18 cellular contexts compared by ENCODE assay signal in the genomic region with DNA sequence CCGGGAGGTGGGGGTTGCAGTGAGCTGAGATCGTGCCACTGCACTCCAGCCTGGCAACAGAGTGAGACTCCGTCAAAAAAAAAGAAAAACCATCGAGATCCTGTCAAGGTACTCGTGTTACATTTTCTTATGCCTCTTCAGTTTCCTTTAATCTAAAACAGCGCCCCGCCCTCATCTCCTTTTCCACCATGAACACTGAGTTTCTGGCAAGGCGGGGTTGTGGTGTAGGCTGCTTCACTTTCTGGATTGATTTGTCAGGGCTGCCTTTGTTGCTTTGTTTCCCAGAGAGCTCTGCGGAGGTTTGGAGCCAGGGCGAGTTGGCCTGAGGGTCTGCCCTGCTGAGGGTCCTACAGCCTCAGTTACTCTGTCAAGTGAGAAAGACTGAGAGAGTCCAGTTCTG. TPM values are rescaled to one million over a fixed set of nuclear protein-coding genes. Genes with fewer than 3 reads are reported as not detected.
A peak's percentile ranks its signal among the peaks of the same experiment; 100 is the strongest.
DNase-seq lines count a peak whose midpoint lies in the region; ATAC-seq, FAIRE-seq and TF ChIP-seq lines count a peak whose summit lies in the region.
"Had no signal": no experiment of that assay in that cellular context is flagged by ENCODE, and none has a peak within 500 bp of the region (broad histone marks: within the 10 kb centered on the region; RNA-seq: fewer than 3 reads in every experiment).

No MANE protein-coding gene starts in this region.

- H3K4me3 ChIP-seq in kidney (ENCODE audit: low read length in 2 of 2): no peak overlapping the region
- H3K4me3 ChIP-seq in upper lobe of left lung: no peak overlapping the region
- H3K4me3 ChIP-seq: colonic mucosa, gastroesophageal sphincter, testis had no signal

- TF ChIP-seq EP300 in upper lobe of left lung (IDR thresholded peaks at IDR 0.05): no peak

- H3K27ac Mint-ChIP-seq in T-helper 17 cell (peak overlapping the region; percentile 60), glutamatergic neuron (ENCODE audit: unreplicated experiment) (no peak overlapping the region)
- H3K27ac Mint-ChIP-seq: activated CD8-positive, alpha-beta T cell treated with anti-CD3 and anti-CD28 coated beads for 36 hours; nephron had no signal

- no peak for TF ChIP-seq CTCF in kidney (IDR thresholded peaks at IDR 0.05; ENCODE audit: borderline replicate concordance, extremely low read depth, insufficient read depth)
- TF ChIP-seq CTCF in upper lobe of left lung (IDR thresholded peaks at IDR 0.05): no peak
- no peak for TF ChIP-seq CTCF in glutamatergic neuron (IDR thresholded peaks at IDR 0.05; ENCODE audit: partially characterized antibody, unreplicated experiment)

- H3K4me1 Mint-ChIP-seq in T-helper 17 cell (peaks cover 47% of the 10 kb centered on the region), glutamatergic neuron (ENCODE audit: low read depth, unreplicated experiment) (peaks cover 11% of the 10 kb centered on the region)

- no peak overlapping the region for H3K4me3 Mint-ChIP-seq in T-helper 17 cell
- H3K4me3 Mint-ChIP-seq in glutamatergic neuron (ENCODE audit: unreplicated experiment): no peak overlapping the region
- H3K4me3 Mint-ChIP-seq: activated CD8-positive, alpha-beta T cell treated with anti-CD3 and anti-CD28 coated beads for 36 hours; nephron had no signal

- peak; percentile 21 for DNase-seq in stimulated activated CD4-positive, alpha-beta T cell treated with anti-CD3 and anti-CD28 coated beads, Interleukin-2, amount 100 ng/mL, for 4 hours (ENCODE audit: low read depth)
- no peak for DNase-seq in stimulated activated CD4-positive, alpha-beta T cell treated with anti-CD3 and anti-CD28 coated beads, Interleukin-2, amount 100 ng/mL, for 48 hours
- no peak for DNase-seq in T-helper 17 cell
- DNase-seq in kidney: peak; percentile 21
- DNase-seq in upper lobe of left lung: peak in 1 of 2 donors; percentile 67
- no peak for DNase-seq in glutamatergic neuron
- DNase-seq in SKM-1 treated with dmso at 0.1 percent for 144 hours (lab: John Stamatoyannopoulos, UW; ENCODE audit: unreplicated experiment): no peak
- DNase-seq: activated CD8-positive, alpha-beta T cell treated with anti-CD3 and anti-CD28 coated beads for 36 hours; activated gamma-delta T cell; colonic mucosa; GOT3; Karpas-422; SHP77; stimulated activated CD4-positive, alpha-beta T cell treated with anti-CD3 and anti-CD28 coated beads, Interleukin-1b, Interleukin-23, amount 100 ng/mL, for 48 hours; testis had no signal

- H3K27ac ChIP-seq in kidney (ENCODE audit: low read depth in 2 of 2, low read length in 2 of 2): no peak overlapping the region
- peak overlapping the region; percentile 24 to 59 (median 48) for H3K27ac ChIP-seq in upper lobe of left lung
- H3K27ac ChIP-seq: colonic mucosa, gastroesophageal sphincter, testis had no signal

- H3K36me3 Mint-ChIP-seq in T-helper 17 cell (ENCODE audit: low read depth): no peaks in the 10 kb centered on the region
- H3K36me3 Mint-ChIP-seq in glutamatergic neuron (ENCODE audit: unreplicated experiment): no peaks in the 10 kb centered on the region

- H3K27me3 ChIP-seq in upper lobe of left lung: no peaks in the 10 kb centered on the region
- H3K27me3 ChIP-seq: colonic mucosa, testis had no signal

- no peak for FAIRE-seq in kidney (lab: Jason Lieb, UNC)

- no peaks in the 10 kb centered on the region for H3K36me3 ChIP-seq in kidney (ENCODE audit: control insufficient read depth in 1 of 2, insufficient read depth in 2 of 2, low read length in 2 of 2)
- peaks cover 0 to 15% (median 0%) of the 10 kb centered on the region in 4 donors for H3K36me3 ChIP-seq in upper lobe of left lung
- H3K36me3 ChIP-seq: colonic mucosa, gastroesophageal sphincter had no signal

- WGBS in upper lobe of left lung, 2 donors: 69 to 83% methylated on average over 10 of the region's 10 CpGs

- intact Hi-C loops in kidney (cut with DNase I): no loop called here

- peaks cover 4% of the 10 kb centered on the region for H3K9me3 Mint-ChIP-seq in glutamatergic neuron (ENCODE audit: unreplicated experiment)
- H3K9me3 Mint-ChIP-seq: activated CD8-positive, alpha-beta T cell treated with anti-CD3 and anti-CD28 coated beads for 36 hours; nephron had no signal

- ATAC-seq in T-helper 17 cell: no peak
- ATAC-seq in upper lobe of left lung (ENCODE audit: low FRiP score in 2 of 2): no peak
- ATAC-seq in SK-N-SH treated with all-trans-retinoic acid at 6 μM for 48 hours: no peak
- ATAC-seq: activated CD8-positive, alpha-beta T cell treated with anti-CD3 and anti-CD28 coated beads for 36 hours; gastroesophageal sphincter had no signal

- H3K4me1 ChIP-seq in kidney (ENCODE audit: control insufficient read depth in 1 of 2, insufficient read depth in 1 of 2, low read depth in 1 of 2, low read length in 2 of 2) (peaks cover 5 to 16% of the 10 kb centered on the region in 2 donors), upper lobe of left lung (peaks cover 39 to 75% (median 59%) of the 10 kb centered on the region in 4 donors)

- no peaks in the 10 kb centered on the region for H3K27me3 Mint-ChIP-seq in T-helper 17 cell
- peaks cover 11% of the 10 kb centered on the region for H3K27me3 Mint-ChIP-seq in glutamatergic neuron (ENCODE audit: unreplicated experiment)
- H3K27me3 Mint-ChIP-seq: activated CD8-positive, alpha-beta T cell treated with anti-CD3 and anti-CD28 coated beads for 36 hours had no signal

- TF ChIP-seq POLR2A in upper lobe of left lung (IDR thresholded peaks at IDR 0.05): no peak

- H3K9me3 ChIP-seq in T-helper 17 cell (ENCODE audit: control insufficient read depth, low read length, poor library complexity, severe bottlenecking): no peaks in the 10 kb centered on the region
- no peaks in the 10 kb centered on the region for H3K9me3 ChIP-seq in kidney (ENCODE audit: control insufficient read depth in 1 of 2, low read length in 2 of 2)
- H3K9me3 ChIP-seq in upper lobe of left lung: no peaks in the 10 kb centered on the region
- H3K9me3 ChIP-seq: colonic mucosa, gastroesophageal sphincter, testis had no signal

- no peak overlapping the region for H3K9ac ChIP-seq in kidney (ENCODE audit: low read length in 2 of 2)

TF ChIP-seq in SK-N-SH treated with all-trans-retinoic acid at 6 μM for 48 hours, 23 proteins besides CTCF, POLR2A, EP300 and RAD21:
- TF ChIP-seq RARB (CRISPR knock-in tag; IDR thresholded peaks at IDR 0.05) (no peak), ZFP3 (CRISPR knock-in tag; IDR thresholded peaks at IDR 0.05) (no peak), TCF4 (CRISPR knock-in tag; IDR thresholded peaks at IDR 0.05; ENCODE audit: borderline replicate concordance) (no peak), CSDC2 (CRISPR knock-in tag; IDR thresholded peaks at IDR 0.05) (no peak), ESRRG (CRISPR knock-in tag; IDR thresholded peaks at IDR 0.05) (no peak), TOX (CRISPR knock-in tag; IDR thresholded peaks at IDR 0.05; ENCODE audit: borderline replicate concordance) (no peak), ZNF8 (CRISPR knock-in tag; IDR thresholded peaks at IDR 0.05) (no peak), ISL1 (CRISPR knock-in tag; IDR thresholded peaks at IDR 0.05) (no peak), ZNF70 (CRISPR knock-in tag; IDR thresholded peaks at IDR 0.05) (no peak), PPARA (CRISPR knock-in tag; IDR thresholded peaks at IDR 0.05; ENCODE audit: borderline replicate concordance) (no peak), ARNTL (CRISPR knock-in tag; IDR thresholded peaks at IDR 0.05; ENCODE audit: borderline replicate concordance, low read depth) (no peak)
- TF ChIP-seq, protein P1, sequence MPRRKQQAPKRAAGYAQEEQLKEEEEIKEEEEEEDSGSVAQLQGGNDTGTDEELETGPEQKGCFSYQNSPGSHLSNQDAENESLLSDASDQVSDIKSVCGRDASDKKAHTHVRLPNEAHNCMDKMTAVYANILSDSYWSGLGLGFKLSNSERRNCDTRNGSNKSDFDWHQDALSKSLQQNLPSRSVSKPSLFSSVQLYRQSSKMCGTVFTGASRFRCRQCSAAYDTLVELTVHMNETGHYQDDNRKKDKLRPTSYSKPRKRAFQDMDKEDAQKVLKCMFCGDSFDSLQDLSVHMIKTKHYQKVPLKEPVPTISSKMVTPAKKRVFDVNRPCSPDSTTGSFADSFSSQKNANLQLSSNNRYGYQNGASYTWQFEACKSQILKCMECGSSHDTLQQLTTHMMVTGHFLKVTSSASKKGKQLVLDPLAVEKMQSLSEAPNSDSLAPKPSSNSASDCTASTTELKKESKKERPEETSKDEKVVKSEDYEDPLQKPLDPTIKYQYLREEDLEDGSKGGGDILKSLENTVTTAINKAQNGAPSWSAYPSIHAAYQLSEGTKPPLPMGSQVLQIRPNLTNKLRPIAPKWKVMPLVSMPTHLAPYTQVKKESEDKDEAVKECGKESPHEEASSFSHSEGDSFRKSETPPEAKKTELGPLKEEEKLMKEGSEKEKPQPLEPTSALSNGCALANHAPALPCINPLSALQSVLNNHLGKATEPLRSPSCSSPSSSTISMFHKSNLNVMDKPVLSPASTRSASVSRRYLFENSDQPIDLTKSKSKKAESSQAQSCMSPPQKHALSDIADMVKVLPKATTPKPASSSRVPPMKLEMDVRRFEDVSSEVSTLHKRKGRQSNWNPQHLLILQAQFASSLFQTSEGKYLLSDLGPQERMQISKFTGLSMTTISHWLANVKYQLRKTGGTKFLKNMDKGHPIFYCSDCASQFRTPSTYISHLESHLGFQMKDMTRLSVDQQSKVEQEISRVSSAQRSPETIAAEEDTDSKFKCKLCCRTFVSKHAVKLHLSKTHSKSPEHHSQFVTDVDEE (CRISPR knock-in tag; IDR thresholded peaks at IDR 0.05): no peak
- TF ChIP-seq, protein P2, sequence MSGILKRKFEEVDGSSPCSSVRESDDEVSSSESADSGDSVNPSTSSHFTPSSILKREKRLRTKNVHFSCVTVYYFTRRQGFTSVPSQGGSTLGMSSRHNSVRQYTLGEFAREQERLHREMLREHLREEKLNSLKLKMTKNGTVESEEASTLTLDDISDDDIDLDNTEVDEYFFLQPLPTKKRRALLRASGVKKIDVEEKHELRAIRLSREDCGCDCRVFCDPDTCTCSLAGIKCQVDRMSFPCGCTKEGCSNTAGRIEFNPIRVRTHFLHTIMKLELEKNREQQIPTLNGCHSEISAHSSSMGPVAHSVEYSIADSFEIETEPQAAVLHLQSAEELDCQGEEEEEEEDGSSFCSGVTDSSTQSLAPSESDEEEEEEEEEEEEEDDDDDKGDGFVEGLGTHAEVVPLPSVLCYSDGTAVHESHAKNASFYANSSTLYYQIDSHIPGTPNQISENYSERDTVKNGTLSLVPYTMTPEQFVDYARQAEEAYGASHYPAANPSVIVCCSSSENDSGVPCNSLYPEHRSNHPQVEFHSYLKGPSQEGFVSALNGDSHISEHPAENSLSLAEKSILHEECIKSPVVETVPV (CRISPR knock-in tag; IDR thresholded peaks at IDR 0.05): no peak

RNA-seq across cellular contexts. Expression of gene ITPR3, which starts 8.9 kb away (rescaled TPM):
- 10 to 100 TPM; 48.1 to 48.3 TPM for total RNA-seq in T-helper 17 cell
- 86.3 TPM for total RNA-seq in kidney
- 4.2 TPM for polyA plus RNA-seq in kidney (ENCODE audit: insufficient read depth, low read depth, low replicate concordance)
- 100 to 1,000 TPM in 5 of 6 donors, 10 to 100 TPM in 1; 95.6 to 179 (median 137) TPM for total RNA-seq in upper lobe of left lung
- 0.34 TPM for total RNA-seq in glutamatergic neuron (ENCODE audit: unreplicated experiment)

RNA-seq across cellular contexts. Expression of gene BAK1, which starts 49.9 kb away (rescaled TPM):
- total RNA-seq in T-helper 17 cell (10 to 100 TPM; 27.7 to 34.6 TPM), kidney (22.3 TPM), upper lobe of left lung (10 to 100 TPM in 5 of 6 donors, 1 to 10 TPM in 1; 9.2 to 23.5 (median 13.7) TPM), glutamatergic neuron (ENCODE audit: unreplicated experiment) (11.5 TPM)
- 26.7 TPM for polyA plus RNA-seq in kidney (ENCODE audit: insufficient read depth, low read depth, low replicate concordance)

Comparison
In these comparisons a context has a peak if more than half of its experiments do, and no peak if none do; other contexts are left out.
1. DNase-seq: peak in stimulated activated CD4-positive, alpha-beta T cell treated with anti-CD3 and anti-CD28 coated beads, Interleukin-2, amount 100 ng/mL, for 4 hours (single experiment) and kidney (single experiment); none in stimulated activated CD4-positive, alpha-beta T cell treated with anti-CD3 and anti-CD28 coated beads, Interleukin-2, amount 100 ng/mL, for 48 hours (0 of 2), T-helper 17 cell (0 of 3), glutamatergic neuron (single experiment) and SKM-1 treated with dmso at 0.1 percent for 144 hours (single experiment).
2. H3K27ac ChIP-seq: peak in upper lobe of left lung (4 of 4); none in kidney (0 of 2).
3. RNA of gene ITPR3, which starts 8.9 kb away (total RNA-seq): 95.6 to 179 TPM in upper lobe of left lung, 86.3 TPM in kidney (single experiment) and 48.1 to 48.3 TPM in T-helper 17 cell; 0.34 TPM in glutamatergic neuron (single experiment); every median in the first group is over 10 times any median in the second.